11 cellular contexts compared by ENCODE assay signal in the genomic region with DNA sequence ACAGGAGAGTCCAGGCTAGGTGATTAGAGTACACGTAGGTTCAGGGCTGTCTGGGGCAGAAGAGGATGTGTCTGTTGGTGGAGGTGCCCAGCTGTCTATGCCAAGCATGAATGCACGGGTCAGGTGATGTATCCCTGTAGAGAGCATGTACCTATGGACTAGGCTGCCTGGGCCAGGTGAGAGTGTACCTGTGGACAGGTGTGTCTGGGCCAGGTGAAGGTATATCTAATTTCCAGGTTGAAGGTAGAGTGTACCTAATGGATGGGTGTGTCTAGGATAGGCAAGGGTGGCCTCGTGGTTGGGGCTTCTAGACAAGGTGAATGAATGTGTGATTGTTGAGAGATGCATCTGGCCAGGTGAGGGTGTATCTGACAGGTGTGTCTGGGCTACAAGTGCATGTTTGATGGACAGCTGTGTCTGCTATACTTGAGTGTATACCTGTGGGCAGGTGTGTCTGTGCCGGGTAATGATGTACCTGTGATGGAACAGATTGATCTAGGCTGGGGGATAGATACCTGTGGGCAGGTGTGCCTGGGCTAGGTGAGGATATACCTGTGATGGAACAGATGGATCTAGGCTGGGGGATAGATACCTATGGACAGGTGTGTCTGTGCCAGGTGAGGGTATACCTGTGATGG. TPM values are rescaled to one million over a fixed set of nuclear protein-coding genes. Genes with fewer than 3 reads are reported as not detected.
"Had no signal": no experiment of that assay in that cellular context is flagged by ENCODE, and none has a peak within 500 bp of the region (broad histone marks: within the 10 kb centered on the region; RNA-seq: fewer than 3 reads in every experiment).

No MANE protein-coding gene starts in this region.

- ATAC-seq: foreskin keratinocyte, heart right ventricle, left lung, mucosa of descending colon had no signal

- H3K27me3 ChIP-seq: foreskin keratinocyte, heart right ventricle, left lung, tibial nerve had no signal

- DNase-seq: activated CD4-positive, alpha-beta T cell treated with anti-CD3 and anti-CD28 coated beads, Interleukin-2, amount 10 ng/mL, durations not matched to agents 7 days and 5 days; activated CD4-positive, CD25-positive, alpha-beta regulatory T cell; amygdala; foreskin keratinocyte; heart right ventricle; mucosa of descending colon; retina had no signal

- H3K9me3 ChIP-seq: heart right ventricle, left lung, mucosa of descending colon, tibial nerve had no signal

- H3K4me3 ChIP-seq: heart right ventricle, left lung, mucosa of descending colon, tibial nerve had no signal

- H3K4me1 ChIP-seq: foreskin keratinocyte, left lung had no signal

- H3K27ac ChIP-seq: foreskin keratinocyte, heart right ventricle, left lung, tibial nerve had no signal

- FAIRE-seq: endothelial cell of umbilical vein, keratinocyte had no signal

RNA-seq across cellular contexts. Expression of gene PRAM1, which starts 27.0 kb away (rescaled TPM):
- total RNA-seq: foreskin keratinocyte had no signal
- polyA plus RNA-seq: foreskin keratinocyte, keratinocyte had no signal
